16 cellular contexts compared by ENCODE assay signal in the genomic region with DNA sequence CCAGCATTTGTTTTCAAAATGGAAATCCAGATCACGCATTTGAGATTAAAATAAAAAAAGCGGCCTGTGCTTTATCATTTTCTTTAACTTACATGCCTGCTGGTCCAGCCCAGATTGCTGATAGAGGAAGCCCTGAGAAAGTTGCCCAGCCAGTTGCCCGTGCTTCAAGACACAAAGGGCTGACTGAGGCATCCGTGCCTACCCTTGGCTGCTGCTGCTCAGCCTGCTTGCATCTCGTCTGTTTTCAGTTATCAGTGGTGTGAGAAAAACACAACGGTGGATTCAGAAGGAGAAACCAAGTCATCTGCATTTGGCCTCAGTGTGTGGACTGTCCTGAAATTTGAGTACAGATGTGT.
"Had no signal": no experiment of that assay in that cellular context is flagged by ENCODE, and none has a peak within 500 bp of the region (broad histone marks: within the 10 kb centered on the region; RNA-seq: fewer than 3 reads in every experiment).

No MANE protein-coding gene starts in this region.

- H3K9me3 Mint-ChIP-seq: activated B cell treated with CpG ODN at 0.5 μM for 24 hours; activated CD8-positive, alpha-beta T cell treated with anti-CD3 and anti-CD28 coated beads for 36 hours; activated naive CD8-positive, alpha-beta T cell treated with anti-CD3 and anti-CD28 coated beads, Interleukin-2, amount 10 ng/mL, durations not matched to agents 7 days and 5 days; activated T-helper 2 cell treated with anti-CD3 and anti-CD28 coated beads, Interferon-gamma antibody, Interleukin-2, Interleukin-4, amounts not matched to agents 10 μg/mL and 5 μg/mL and 100 μg/mL, durations not matched to agents 14 hours and 24 hours and 36 hours; memory B cell; natural killer cell treated with Interleukin-12 subunit alpha and Interleukin-12 subunit beta and Interleukin-15 and Interleukin-18, amount 100 ng/mL, for 72 hours; stimulated activated naive CD8-positive, alpha-beta T cell treated with anti-CD3 and anti-CD28 coated beads, Interleukin-15, amount 100 ng/mL, for 72 hours; T-cell had no signal

- H3K27me3 Mint-ChIP-seq: activated B cell treated with CpG ODN at 0.5 μM for 24 hours; activated CD8-positive, alpha-beta T cell treated with anti-CD3 and anti-CD28 coated beads for 36 hours; memory B cell; natural killer cell treated with Interleukin-12 subunit alpha and Interleukin-12 subunit beta and Interleukin-15 and Interleukin-18, amount 100 ng/mL, for 72 hours; stimulated activated naive CD8-positive, alpha-beta T cell treated with anti-CD3 and anti-CD28 coated beads, Interleukin-15, amount 100 ng/mL, for 72 hours had no signal

- H3K36me3 Mint-ChIP-seq: activated naive CD8-positive, alpha-beta T cell treated with anti-CD3 and anti-CD28 coated beads, Interleukin-2, amount 10 ng/mL, durations not matched to agents 7 days and 5 days; natural killer cell treated with Interleukin-12 subunit alpha and Interleukin-12 subunit beta and Interleukin-15 and Interleukin-18, amount 100 ng/mL, for 72 hours; T-cell had no signal

- H3K4me1 ChIP-seq: upper lobe of right lung had no signal

- DNase-seq: activated B cell treated with CpG ODN at 0.5 μM for 24 hours; activated CD4-positive, alpha-beta T cell treated with anti-CD3 and anti-CD28 coated beads for 48 hours; activated CD8-positive, alpha-beta T cell treated with anti-CD3 and anti-CD28 coated beads for 36 hours; activated naive CD4-positive, alpha-beta T cell treated with Interleukin-2 at 50 U/mL for 16 hours; activated naive CD8-positive, alpha-beta T cell treated with anti-CD3 and anti-CD28 coated beads, Interleukin-2, amount 10 ng/mL, durations not matched to agents 7 days and 5 days; activated T-cell treated with anti-CD3 and anti-CD28 coated beads, Interleukin-2, amount 50 U/mL, for 1 hour; amygdala; caudate nucleus; foreskin melanocyte; stimulated activated CD4-positive, alpha-beta T cell treated with anti-CD3 and anti-CD28 coated beads, Interleukin-2, amount 100 ng/mL, for 24 hours; stimulated activated naive CD8-positive, alpha-beta T cell treated with anti-CD3 and anti-CD28 coated beads, Interleukin-15, amount 100 ng/mL, for 72 hours; T-cell; upper lobe of right lung had no signal

- H3K36me3 ChIP-seq: upper lobe of right lung had no signal

- ATAC-seq: activated CD8-positive, alpha-beta T cell treated with anti-CD3 and anti-CD28 coated beads for 36 hours; natural killer cell treated with Interleukin-12 subunit alpha and Interleukin-12 subunit beta and Interleukin-15 and Interleukin-18, amount 100 ng/mL, for 72 hours; stimulated activated naive CD8-positive, alpha-beta T cell treated with anti-CD3 and anti-CD28 coated beads, Interleukin-15, amount 100 ng/mL, for 72 hours; T-cell had no signal

- H3K9me3 ChIP-seq: upper lobe of right lung had no signal

- H3K27ac ChIP-seq: upper lobe of right lung had no signal

- H3K4me3 Mint-ChIP-seq: activated B cell treated with CpG ODN at 0.5 μM for 24 hours; activated CD8-positive, alpha-beta T cell treated with anti-CD3 and anti-CD28 coated beads for 36 hours; activated naive CD8-positive, alpha-beta T cell treated with anti-CD3 and anti-CD28 coated beads, Interleukin-2, amount 10 ng/mL, durations not matched to agents 7 days and 5 days; memory B cell; natural killer cell treated with Interleukin-12 subunit alpha and Interleukin-12 subunit beta and Interleukin-15 and Interleukin-18, amount 100 ng/mL, for 72 hours; stimulated activated naive CD8-positive, alpha-beta T cell treated with anti-CD3 and anti-CD28 coated beads, Interleukin-15, amount 100 ng/mL, for 72 hours; T-cell had no signal

- H3K27me3 ChIP-seq: upper lobe of right lung had no signal

- H3K4me1 Mint-ChIP-seq: activated B cell treated with CpG ODN at 0.5 μM for 24 hours had no signal

- H3K27ac Mint-ChIP-seq: activated B cell treated with CpG ODN at 0.5 μM for 24 hours; activated CD8-positive, alpha-beta T cell treated with anti-CD3 and anti-CD28 coated beads for 36 hours; activated naive CD8-positive, alpha-beta T cell treated with anti-CD3 and anti-CD28 coated beads, Interleukin-2, amount 10 ng/mL, durations not matched to agents 7 days and 5 days; activated T-helper 2 cell treated with anti-CD3 and anti-CD28 coated beads, Interferon-gamma antibody, Interleukin-2, Interleukin-4, amounts not matched to agents 10 μg/mL and 5 μg/mL and 100 μg/mL, durations not matched to agents 14 hours and 24 hours and 36 hours; memory B cell; natural killer cell treated with Interleukin-12 subunit alpha and Interleukin-12 subunit beta and Interleukin-15 and Interleukin-18, amount 100 ng/mL, for 72 hours; stimulated activated naive CD8-positive, alpha-beta T cell treated with anti-CD3 and anti-CD28 coated beads, Interleukin-15, amount 100 ng/mL, for 72 hours; T-cell had no signal

- H3K4me3 ChIP-seq: upper lobe of right lung had no signal
